1 cellular context compared by ENCODE assay signal in genomic region chr6:49647470-49647869, GRCh38.
TF ChIP-seq lines count a peak whose summit lies in the region.

No MANE protein-coding gene starts in this region.

TF ChIP-seq in K562, 482 proteins besides CTCF, POLR2A, EP300 and RAD21:
- TF ChIP-seq MCM7 (IDR thresholded peaks at IDR 0.05) (no peak), ZNF592 (IDR thresholded peaks at IDR 0.05) (0 out of 2 replicates have a peak, but pooled peaks have one; percentile 22), GATAD2B (IDR thresholded peaks at IDR 0.05; ENCODE audit: borderline replicate concordance) (peak; percentile 21; the same call in 1 of the 2 replicates), BRF2 (IDR thresholded peaks at IDR 0.05; ENCODE audit: borderline replicate concordance, insufficient read depth, insufficient read length) (no peak), EP400 (IDR thresholded peaks at IDR 0.05) (0 out of 2 replicates have a peak, but pooled peaks have one; percentile 8), IRF2 (CRISPR knock-in tag; IDR thresholded peaks at IDR 0.05) (no peak), GTF2F1 (IDR thresholded peaks at IDR 0.05; ENCODE audit: low read depth, low read length) (no peak), HNRNPH1 (optimal IDR thresholded peaks at IDR 0.05; ENCODE audit: low read depth, low read length) (no peak), ZNF511 (CRISPR knock-in tag; IDR thresholded peaks at IDR 0.05) (no peak), ZNF23 (CRISPR knock-in tag; IDR thresholded peaks at IDR 0.05) (no peak), MXI1 (IDR thresholded peaks at IDR 0.05; ENCODE audit: low read depth, low read length) (no peak), HDAC6 (IDR thresholded peaks at IDR 0.05; ENCODE audit: low read depth, low read length) (no peak), NR4A1 (CRISPR knock-in tag; IDR thresholded peaks at IDR 0.05) (no peak), NR4A1 (tag; IDR thresholded peaks at IDR 0.05) (no peak; the same call in 1 of the 2 replicates), RCOR1 (IDR thresholded peaks at IDR 0.05; ENCODE audit: borderline replicate concordance in 1 of 2, low read depth in 2 of 2, low read length in 2 of 2) (no peak), ZNF318 (IDR thresholded peaks at IDR 0.05; ENCODE audit: borderline replicate concordance in 1 of 2, low read depth in 1 of 2) (peak in 1 of 2 experiments; percentile 28; a peak in 1 of 4 replicates), SIN3B (IDR thresholded peaks at IDR 0.05; ENCODE audit: low read depth) (no peak), ZNF395 (CRISPR knock-in tag; IDR thresholded peaks at IDR 0.05) (no peak), SREBF2 (CRISPR knock-in tag; IDR thresholded peaks at IDR 0.05) (no peak), EWSR1 (IDR thresholded peaks at IDR 0.05; ENCODE audit: borderline replicate concordance, low read depth, partially characterized antibody) (no peak), SMARCA4 (IDR thresholded peaks at IDR 0.05) (peak; percentile 8; the same call in 1 of the 2 replicates), NFYB (IDR thresholded peaks at IDR 0.05; ENCODE audit: extremely low read depth, insufficient read length) (no peak), CHAMP1 (IDR thresholded peaks at IDR 0.05) (0 out of 2 replicates have a peak, but pooled peaks have one; percentile 1), ATF1 (CRISPR knock-in tag; IDR thresholded peaks at IDR 0.05) (no peak), ATF1 (tag; IDR thresholded peaks at IDR 0.05) (no peak), MYNN (IDR thresholded peaks at IDR 0.05) (peak; percentile 97), MYNN (CRISPR knock-in tag; IDR thresholded peaks at IDR 0.05) (no peak), XRCC5 (IDR thresholded peaks at IDR 0.05; ENCODE audit: low read depth, low read length) (no peak), CHCHD3 (CRISPR knock-in tag; IDR thresholded peaks at IDR 0.05) (no peak), ASH1L (IDR thresholded peaks at IDR 0.05; ENCODE audit: borderline replicate concordance, low read depth, partially characterized antibody) (no peak), ZNF316 (IDR thresholded peaks at IDR 0.05) (no peak), ZC3H8 (IDR thresholded peaks at IDR 0.05) (no peak), RBM39 (optimal IDR thresholded peaks at IDR 0.05; ENCODE audit: low read depth, low read length) (no peak), ID3 (CRISPR knock-in tag; IDR thresholded peaks at IDR 0.05) (no peak), ID3 (tag; IDR thresholded peaks at IDR 0.05) (no peak), ZFP30 (CRISPR knock-in tag; IDR thresholded peaks at IDR 0.05; ENCODE audit: borderline replicate concordance) (no peak), CCAR2 (IDR thresholded peaks at IDR 0.05; ENCODE audit: low read depth, low read length) (no peak), ZNF764 (CRISPR knock-in tag; IDR thresholded peaks at IDR 0.05; ENCODE audit: low read depth) (no peak), ZNF444 (CRISPR knock-in tag; IDR thresholded peaks at IDR 0.05) (no peak), BACH1 (tag; IDR thresholded peaks at IDR 0.05) (peak; percentile 36; the same call in 1 of the 2 replicates), CREBBP (IDR thresholded peaks at IDR 0.05; ENCODE audit: low read depth, low read length) (no peak)
